In the genomic region with DNA sequence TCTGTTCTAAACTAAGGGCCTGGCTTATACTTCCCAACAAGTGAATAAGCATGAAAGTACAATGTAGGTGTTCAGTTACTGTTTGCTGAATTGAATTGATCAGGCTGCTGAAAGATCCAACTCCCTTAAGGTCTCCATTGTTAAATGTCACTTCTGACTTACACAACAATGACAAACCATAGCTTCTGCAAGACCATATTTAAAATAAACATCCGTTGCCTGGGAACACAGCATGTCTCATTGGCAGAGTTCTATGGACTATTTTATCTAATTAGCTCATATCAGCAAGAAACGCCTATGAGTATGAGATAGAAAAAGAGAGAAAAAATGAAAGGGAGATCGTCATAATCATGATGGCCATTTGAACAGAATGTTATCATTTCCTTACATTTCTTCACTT, we compare ENCODE assay signal across 18 cellular contexts.
DNase-seq lines count a peak whose midpoint lies in the region; ATAC-seq and TF ChIP-seq lines count a peak whose summit lies in the region.
"Had no signal": no experiment of that assay in that cellular context is flagged by ENCODE, and none has a peak within 500 bp of the region (broad histone marks: within the 10 kb centered on the region; RNA-seq: fewer than 3 reads in every experiment).

No MANE protein-coding gene starts in this region.

- no peaks in the 10 kb centered on the region for H4K20me1 ChIP-seq in OCI-LY3 (ENCODE audit: insufficient read depth, low read length)

- ATAC-seq in left ventricle myocardium superior = peak; percentile 43
- no peak for ATAC-seq in GM18873 (IDR thresholded peaks at IDR 0.05; ENCODE audit: low FRiP score, unreplicated experiment)
- ATAC-seq: PC-3, T-helper 17 cell had no signal

- DNase-seq in left ventricle myocardium superior = no peak
- DNase-seq in cardiac septum (ENCODE audit: low spot score) = no peak
- DNase-seq in NCI-H2081 treated with DMSO at 0.1 percent for 48 hours (lab: John Stamatoyannopoulos, UW) = peak; percentile 34
- no peak for DNase-seq in MV-4-11 (lab: John Stamatoyannopoulos, UW)
- no peak for DNase-seq in EL
- DNase-seq: CD4-positive, CD25-positive, alpha-beta regulatory T cell; GDM1; NCI-H2029; NCI-H510A; NCI-H82; PC-3; RPMI8226; SHP77 treated with DMSO at 0.1 percent for 48 hours; SW 1271; T-helper 17 cell had no signal

- H3K4me1 ChIP-seq in OCI-LY3 (ENCODE audit: low read length) = peaks cover 37% of the 10 kb centered on the region

- H2AFZ ChIP-seq in OCI-LY3 (ENCODE audit: low read depth, low read length) = no peak overlapping the region

- H3K9me3 ChIP-seq in OCI-LY3 (ENCODE audit: insufficient read depth, low read length) = no peaks in the 10 kb centered on the region

- H3K79me2 ChIP-seq in OCI-LY3 (ENCODE audit: low read length) = no peaks in the 10 kb centered on the region

- H3K27me3 ChIP-seq in OCI-LY3 (ENCODE audit: low read depth, low read length) = no peaks in the 10 kb centered on the region

- no peak overlapping the region for H3K9ac ChIP-seq in OCI-LY3 (ENCODE audit: low read length)

- intact Hi-C loops in left ventricle myocardium superior (cut with micrococcal nuclease) (no loop called here), cardiac septum (cut with DNase I) (no loop called here)

- H3K4me2 ChIP-seq in OCI-LY3 (ENCODE audit: low read length) = peak overlapping the region; percentile 10; the same call in 1 of the 2 replicates

- no peak overlapping the region for H3K4me3 ChIP-seq in OCI-LY3 (ENCODE audit: low read length)
- H3K4me3 ChIP-seq: SK-N-MC had no signal

- H3K27ac ChIP-seq in OCI-LY3 (ENCODE audit: low read length) = peak overlapping the region; percentile 99
- H3K27ac ChIP-seq: SK-N-MC had no signal

- no peak for TF ChIP-seq CTCF in OCI-LY3 (IDR thresholded peaks at IDR 0.05; ENCODE audit: low read depth, low read length)

- peaks cover 7% of the 10 kb centered on the region for H3K36me3 ChIP-seq in OCI-LY3 (replicated peaks; ENCODE audit: low read depth, low read length)
